Comparison of ENCODE assay signal across 17 cellular contexts in the genomic region with DNA sequence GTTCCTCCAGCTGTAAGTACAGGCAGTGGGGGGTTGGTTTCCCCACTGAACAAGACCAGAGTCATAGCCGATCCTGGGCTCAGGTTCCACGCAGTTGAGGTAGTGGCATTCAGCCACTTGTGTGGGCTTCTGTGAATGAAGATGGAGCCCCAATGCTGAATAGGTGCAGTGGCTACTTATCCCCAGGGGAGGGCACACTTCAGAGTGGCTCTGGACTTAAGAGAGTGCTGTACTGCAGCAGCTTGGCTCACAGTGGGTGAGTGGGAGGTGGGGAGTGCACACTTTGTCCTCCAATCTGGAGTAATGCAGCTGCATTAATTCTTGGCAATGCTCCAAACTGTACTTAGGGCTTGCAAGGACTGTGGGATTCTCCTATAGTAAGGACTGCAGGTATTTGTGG.
DNase-seq lines count a peak whose midpoint lies in the region; ATAC-seq, FAIRE-seq and TF ChIP-seq lines count a peak whose summit lies in the region.
"Had no signal": no experiment of that assay in that cellular context is flagged by ENCODE, and none has a peak within 500 bp of the region (broad histone marks: within the 10 kb centered on the region; RNA-seq: fewer than 3 reads in every experiment).

No MANE protein-coding gene starts in this region.

- no peaks in the 10 kb centered on the region for H3K36me3 ChIP-seq in HepG2 (replicated peaks in 1 of 2; ENCODE audit: control insufficient read depth in 1 of 2, insufficient read depth in 2 of 2, low read length in 2 of 2)
- no peaks in the 10 kb centered on the region for H3K36me3 ChIP-seq in right lobe of liver
- peaks cover 6% of the 10 kb centered on the region; the same call in 1 of the 2 replicates for H3K36me3 ChIP-seq in MG63
- H3K36me3 ChIP-seq in bronchial epithelial cell (ENCODE audit: control insufficient read depth, insufficient read depth, low read length): no peaks in the 10 kb centered on the region

- in situ Hi-C loops in HepG2 (cut with HindIII; ENCODE audit: extremely low pct_ligation_motif_present, low pct_unique_long_range_greater_than_20kb): no loop called here

- ATAC-seq in HepG2 (peak; percentile 57), right lobe of liver (no peak), omental fat pad (ENCODE audit: low FRiP score) (no peak), GM21367 (IDR thresholded peaks at IDR 0.05; ENCODE audit: unreplicated experiment) (no peak)
- ATAC-seq: heart left ventricle, right cardiac atrium had no signal

- no peaks in the 10 kb centered on the region for H4K20me1 ChIP-seq in HepG2 (ENCODE audit: insufficient read depth, low read length)

- no peaks in the 10 kb centered on the region for H3K79me2 ChIP-seq in HepG2 (ENCODE audit: insufficient read depth, low read length)

- no peak overlapping the region for H3K4me3 ChIP-seq in HepG2 (replicated peaks in 1 of 3; ENCODE audit: insufficient read depth in 1 of 3, low read depth in 2 of 3, low read length in 3 of 3)
- H3K4me3 ChIP-seq in right lobe of liver: no peak overlapping the region
- H3K4me3 ChIP-seq in MG63: no peak overlapping the region
- H3K4me3 ChIP-seq in bronchial epithelial cell (ENCODE audit: low read depth, low read length): no peak overlapping the region
- H3K4me3 ChIP-seq: heart left ventricle had no signal

- FAIRE-seq in HepG2 (lab: Jason Lieb, UNC) (no peak), bronchial epithelial cell (lab: Jason Lieb, UNC) (no peak)

- DNase-seq in HepG2 (ENCODE audit: low spot score) (peak; percentile 9), right lobe of liver (no peak), MG63 (peak; percentile 3), bronchial epithelial cell (ENCODE audit: low read depth) (no peak), kidney glomerular epithelial cell (lab: John Stamatoyannopoulos, UW) (no peak), A172 (ENCODE audit: low spot score) (no peak), omental fat pad (ENCODE audit: low spot score) (no peak)
- DNase-seq: activated CD4-positive, CD25-positive, alpha-beta regulatory T cell; activated naive CD8-positive, alpha-beta T cell treated with anti-CD3 and anti-CD28 coated beads for 36 hours; EL; heart left ventricle; NCI-H2081 treated with DMSO at 0.1 percent for 48 hours; right cardiac atrium; stimulated activated CD4-positive, alpha-beta T cell treated with anti-CD3 and anti-CD28 coated beads, Interleukin-2, amount 100 ng/mL, for 48 hours; SW 1271 had no signal

- intact Hi-C loops in HepG2 (cut with micrococcal nuclease; ENCODE audit: unreplicated experiment): no loop called here
- intact Hi-C loops in right lobe of liver (cut with DNase I): no loop called here

- no peak for TF ChIP-seq RAD21 in HepG2 (CRISPR knock-in tag; IDR thresholded peaks at IDR 0.05)

- TF ChIP-seq POLR2A in HepG2 (IDR thresholded peaks at IDR 0.05; ENCODE audit: insufficient read depth in 1 of 2, low read depth in 2 of 2, low read length in 2 of 2) (no peak), right lobe of liver (IDR thresholded peaks at IDR 0.05) (no peak)

- H3K4me1 ChIP-seq in HepG2 (ENCODE audit: insufficient read depth, low read length) (peaks cover 5% of the 10 kb centered on the region; the same call in 1 of the 2 replicates), right lobe of liver (peaks cover 0 to 7% (median under 1%) of the 10 kb centered on the region in 4 donors)
- H3K4me1 ChIP-seq: heart left ventricle had no signal

- no peaks in the 10 kb centered on the region for H3K27me3 ChIP-seq in HepG2 (ENCODE audit: control insufficient read depth in 1 of 2, insufficient read depth in 2 of 2, low read length in 2 of 2)
- H3K27me3 ChIP-seq in right lobe of liver: no peaks in the 10 kb centered on the region
- no peaks in the 10 kb centered on the region for H3K27me3 ChIP-seq in MG63
- no peaks in the 10 kb centered on the region for H3K27me3 ChIP-seq in bronchial epithelial cell (ENCODE audit: control insufficient read depth, insufficient read depth, low read length)
- H3K27me3 ChIP-seq: heart left ventricle had no signal

- WGBS in HepG2 (ENCODE audit: low lambda C conversion rate): no CpG with 5 or more reads among the region's 2 CpGs
- no CpG with 5 or more reads among the region's 2 CpGs for WGBS in right lobe of liver (ENCODE audit: insufficient coverage, low coverage, low lambda C conversion rate, missing lambda C conversion rate)

- no TSS peak for BruUV-seq in HepG2 (replicated peaks; lab: Mats Ljungman, UMichigan)

- H3K9me3 ChIP-seq in HepG2 (ENCODE audit: low read length): peaks cover 15% of the 10 kb centered on the region; the same call in 1 of the 2 replicates
- no peaks in the 10 kb centered on the region for H3K9me3 ChIP-seq in right lobe of liver
- no peaks in the 10 kb centered on the region for H3K9me3 ChIP-seq in MG63

- TF ChIP-seq CTCF in HepG2 (CRISPR knock-in tag; IDR thresholded peaks at IDR 0.05): peak; percentile 29
- TF ChIP-seq CTCF in right lobe of liver (IDR thresholded peaks at IDR 0.05): peak in 1 of 4 donors; percentile 26
- TF ChIP-seq CTCF in bronchial epithelial cell (IDR thresholded peaks at IDR 0.05; ENCODE audit: insufficient read depth, low read length, severe bottlenecking): peak; percentile 18
- no peak for TF ChIP-seq CTCF in omental fat pad (IDR thresholded peaks at IDR 0.05)

- CTCF ChIA-PET in HepG2 (lab: Yijun Ruan, JAX; ENCODE audit: low intra/inter-chr PET ratio, low total read pairs): no interaction called here

- H3K4me2 ChIP-seq in HepG2 (ENCODE audit: low read depth, low read length): no peak overlapping the region
- H3K4me2 ChIP-seq: KMS-11 had no signal

- H3K27ac ChIP-seq in HepG2 (ENCODE audit: extremely low read length, insufficient read depth, low read length) (no peak overlapping the region), right lobe of liver (no peak overlapping the region)
- H3K27ac ChIP-seq: heart left ventricle, KMS-11 had no signal

- no peak for TF ChIP-seq EP300 in HepG2 (IDR thresholded peaks at IDR 0.05; ENCODE audit: low read depth in 2 of 2, low read length in 2 of 2)
- no peak for TF ChIP-seq EP300 in HepG2 (CRISPR knock-in tag; IDR thresholded peaks at IDR 0.05; ENCODE audit: borderline replicate concordance)

- POLR2A ChIA-PET in HepG2 (lab: Yijun Ruan, JAX): no interaction called here

- H3K9ac ChIP-seq in HepG2 (ENCODE audit: insufficient read depth, low read depth, low read length): no peak overlapping the region
- H3K9ac ChIP-seq: KMS-11 had no signal

- H2AFZ ChIP-seq in HepG2 (ENCODE audit: low read length): no peak overlapping the region

TF ChIP-seq in HepG2, 621 proteins besides CTCF, POLR2A, EP300 and RAD21:
- TF ChIP-seq SMC3 (IDR thresholded peaks at IDR 0.05; ENCODE audit: low read length): peak; percentile 11; the same call in 1 of the 2 replicates
- no peak for TF ChIP-seq SIN3B (IDR thresholded peaks at IDR 0.05; ENCODE audit: low read length)

Comparison
In these comparisons a context has a peak if more than half of its experiments do, and no peak if none do; other contexts are left out.
1. DNase-seq: peak in HepG2 (single experiment) and MG63 (single experiment); none in right lobe of liver (0 of 3), bronchial epithelial cell (single experiment), kidney glomerular epithelial cell (single experiment), A172 (single experiment) and omental fat pad (single experiment).
2. CTCF ChIP-seq: peak in HepG2 (single experiment) and bronchial epithelial cell (single experiment); none in omental fat pad (0 of 3).